ENCODE assay signal across 22 cellular contexts in genomic region chr15:52681441-52681840, GRCh38. TPM values are rescaled to one million over a fixed set of nuclear protein-coding genes. Genes with fewer than 3 reads are reported as not detected.
DNase-seq lines count a peak whose midpoint lies in the region; ATAC-seq and TF ChIP-seq lines count a peak whose summit lies in the region.
"Had no signal": no experiment of that assay in that cellular context is flagged by ENCODE, and none has a peak within 500 bp of the region (broad histone marks: within the 10 kb centered on the region; RNA-seq: fewer than 3 reads in every experiment).

No MANE protein-coding gene starts in this region.

- no peak overlapping the region for H3K27ac Mint-ChIP-seq in stimulated activated naive CD8-positive, alpha-beta T cell treated with anti-CD3 and anti-CD28 coated beads, Interleukin-15, Interleukin-2, amounts not matched to agents 100 ng/mL and 50 ng/mL, for 24 hours
- H3K27ac Mint-ChIP-seq in T-cell: peak overlapping the region; percentile 44 to 77
- no peak overlapping the region for H3K27ac Mint-ChIP-seq in nephron
- H3K27ac Mint-ChIP-seq: activated naive CD8-positive, alpha-beta T cell treated with anti-CD3 and anti-CD28 coated beads, Interleukin-2, amount 10 ng/mL, durations not matched to agents 7 days and 5 days had no signal

- H3K4me1 Mint-ChIP-seq in stimulated activated naive CD8-positive, alpha-beta T cell treated with anti-CD3 and anti-CD28 coated beads, Interleukin-15, Interleukin-2, amounts not matched to agents 100 ng/mL and 50 ng/mL, for 24 hours (ENCODE audit: low read depth): peaks cover 47% of the 10 kb centered on the region
- H3K4me1 Mint-ChIP-seq in T-cell: peaks cover 44 to 53% (median 50%) of the 10 kb centered on the region in 3 donors
- peaks cover 32% of the 10 kb centered on the region for H3K4me1 Mint-ChIP-seq in nephron

- H3K27me3 ChIP-seq in SJCRH30: no peaks in the 10 kb centered on the region
- H3K27me3 ChIP-seq: dorsolateral prefrontal cortex had no signal

- no peak overlapping the region for H3K27ac ChIP-seq in SJCRH30

- TF ChIP-seq CTCF in nephron (IDR thresholded peaks at IDR 0.05; ENCODE audit: unreplicated experiment in 3 of 3): no peak

- ATAC-seq in stimulated activated naive CD8-positive, alpha-beta T cell treated with anti-CD3 and anti-CD28 coated beads, Interleukin-15, Interleukin-2, amounts not matched to agents 100 U/mL and 50 U/mL, for 24 hours: no peak
- ATAC-seq in T-cell (replicated peaks in 1 of 4): no peak

- no peak overlapping the region for H3K4me3 ChIP-seq in SJCRH30
- H3K4me3 ChIP-seq: dorsolateral prefrontal cortex had no signal

- H3K9me3 Mint-ChIP-seq in stimulated activated naive CD8-positive, alpha-beta T cell treated with anti-CD3 and anti-CD28 coated beads, Interleukin-15, Interleukin-2, amounts not matched to agents 100 ng/mL and 50 ng/mL, for 24 hours: no peaks in the 10 kb centered on the region
- H3K9me3 Mint-ChIP-seq in T-cell (no peaks in the 10 kb centered on the region), nephron (no peaks in the 10 kb centered on the region)
- H3K9me3 Mint-ChIP-seq: activated CD4-positive, alpha-beta memory T cell treated with anti-CD3 and anti-CD28 coated beads for 36 hours; activated naive CD8-positive, alpha-beta T cell treated with anti-CD3 and anti-CD28 coated beads, Interleukin-2, amount 10 ng/mL, durations not matched to agents 7 days and 5 days had no signal

- DNase-seq in stimulated activated naive CD8-positive, alpha-beta T cell treated with anti-CD3 and anti-CD28 coated beads, Interleukin-15, Interleukin-2, amounts not matched to agents 100 U/mL and 50 U/mL, for 24 hours: no peak
- no peak for DNase-seq in T-cell
- no peak for DNase-seq in T-helper 1 cell
- DNase-seq in iPS-NIHi11 (ENCODE audit: low spot score): no peak
- no peak for DNase-seq in stimulated activated CD4-positive, alpha-beta T cell treated with anti-CD3 and anti-CD28 coated beads, Interleukin-2, amount 100 ng/mL, for 24 hours
- no peak for DNase-seq in SJCRH30
- DNase-seq: activated CD4-positive, alpha-beta memory T cell treated with anti-CD3 and anti-CD28 coated beads for 36 hours; activated CD8-positive, alpha-beta memory T cell treated with anti-CD3 and anti-CD28 coated beads, Interleukin-2, amount 50 U/mL, for 48 hours; activated naive CD8-positive, alpha-beta T cell treated with anti-CD3 and anti-CD28 coated beads, Interleukin-2, amount 10 ng/mL, durations not matched to agents 7 days and 5 days; Calu3; cerebellar nuclear complex; dorsolateral prefrontal cortex; EL; NCI-H1105; NCI-H2081; OCI-M1; retina; Right ventricle myocardium superior; stimulated activated CD4-positive, alpha-beta T cell treated with anti-CD3 and anti-CD28 coated beads, Interleukin-4, amount 100 ng/mL, for 24 hours; trophoblast cell had no signal

- H3K36me3 ChIP-seq in SJCRH30: no peaks in the 10 kb centered on the region

- H3K9me3 ChIP-seq in SJCRH30 (replicated peaks): no peaks in the 10 kb centered on the region

- peaks cover 8% of the 10 kb centered on the region for H3K4me1 ChIP-seq in SJCRH30

- H3K27me3 Mint-ChIP-seq in stimulated activated naive CD8-positive, alpha-beta T cell treated with anti-CD3 and anti-CD28 coated beads, Interleukin-15, Interleukin-2, amounts not matched to agents 100 ng/mL and 50 ng/mL, for 24 hours: no peaks in the 10 kb centered on the region
- H3K27me3 Mint-ChIP-seq in T-cell: no peaks in the 10 kb centered on the region
- peaks cover 5% of the 10 kb centered on the region for H3K27me3 Mint-ChIP-seq in nephron (ENCODE audit: low read depth)
- H3K27me3 Mint-ChIP-seq: activated CD4-positive, alpha-beta memory T cell treated with anti-CD3 and anti-CD28 coated beads for 36 hours had no signal

- H3K4me3 Mint-ChIP-seq in stimulated activated naive CD8-positive, alpha-beta T cell treated with anti-CD3 and anti-CD28 coated beads, Interleukin-15, Interleukin-2, amounts not matched to agents 100 ng/mL and 50 ng/mL, for 24 hours: peak overlapping the region; percentile 31
- H3K4me3 Mint-ChIP-seq in T-cell (no peak overlapping the region), nephron (peak overlapping the region; percentile 27 to 49 (median 39))
- H3K4me3 Mint-ChIP-seq: activated CD4-positive, alpha-beta memory T cell treated with anti-CD3 and anti-CD28 coated beads for 36 hours; activated naive CD8-positive, alpha-beta T cell treated with anti-CD3 and anti-CD28 coated beads, Interleukin-2, amount 10 ng/mL, durations not matched to agents 7 days and 5 days had no signal

- POLR2A ChIA-PET in T-cell (lab: Charles Lee): interaction anchor here in 1 of 2 donors (1.2 kb wide), 1 partner anchor 16 kb away, joined by 3 read pairs; no protein-coding TSS in a partner anchor

- H3K36me3 Mint-ChIP-seq in stimulated activated naive CD8-positive, alpha-beta T cell treated with anti-CD3 and anti-CD28 coated beads, Interleukin-15, Interleukin-2, amounts not matched to agents 100 ng/mL and 50 ng/mL, for 24 hours (ENCODE audit: low read depth): no peaks in the 10 kb centered on the region
- peaks cover 3% of the 10 kb centered on the region for H3K36me3 Mint-ChIP-seq in T-cell
- peaks cover 4% of the 10 kb centered on the region for H3K36me3 Mint-ChIP-seq in nephron (ENCODE audit: low read depth)

- CTCF ChIA-PET in T-cell (lab: Charles Lee): interaction anchor here in 1 of 2 donors (0.6 kb wide), 1 partner anchor 473 kb away, joined by 3 read pairs; no protein-coding TSS in a partner anchor

RNA-seq across cellular contexts. Expression of gene ATOSA, which starts 2.3 kb away (rescaled TPM):
- total RNA-seq in T-cell: 100 to 1,000 TPM in 2 of 5 donors, 10 to 100 TPM in 3; 88.2 to 121 (median 96.1) TPM
- total RNA-seq in SJCRH30 (2014; rRNA removed; shearing (Covaris generic)): 3.0 and 3.2 TPM in 2 replicates

Comparison
In these comparisons a context has a peak if more than half of its experiments do, and no peak if none do; other contexts are left out.
1. H3K27ac Mint-ChIP-seq: peak in T-cell (2 of 2); none in stimulated activated naive CD8-positive, alpha-beta T cell treated with anti-CD3 and anti-CD28 coated beads, Interleukin-15, Interleukin-2, amounts not matched to agents 100 ng/mL and 50 ng/mL, for 24 hours (single experiment) and nephron (0 of 3).
2. H3K4me3 Mint-ChIP-seq: peak in stimulated activated naive CD8-positive, alpha-beta T cell treated with anti-CD3 and anti-CD28 coated beads, Interleukin-15, Interleukin-2, amounts not matched to agents 100 ng/mL and 50 ng/mL, for 24 hours (single experiment) and nephron (3 of 3); none in T-cell (0 of 3).
3. RNA of gene ATOSA, which starts 2.3 kb away (total RNA-seq): 88.2 to 121 TPM in T-cell; 3.0 to 3.2 TPM in SJCRH30; every median in the first group is over 10 times any median in the second.